Comparison of ENCODE assay signal across 9 cellular contexts in genomic region chr12:69570545-69571399, GRCh38. TPM values are rescaled to one million over a fixed set of nuclear protein-coding genes. Genes with fewer than 3 reads are reported as not detected.
A peak's percentile ranks its signal among the peaks of the same experiment; 100 is the strongest.
DNase-seq lines count a peak whose midpoint lies in the region; ATAC-seq and TF ChIP-seq lines count a peak whose summit lies in the region.
"Had no signal": no experiment of that assay in that cellular context is flagged by ENCODE, and none has a peak within 500 bp of the region (broad histone marks: within the 10 kb centered on the region; RNA-seq: fewer than 3 reads in every experiment).

No MANE protein-coding gene starts in this region.

- H3K9me3 Mint-ChIP-seq in naive thymus-derived CD8-positive, alpha-beta T cell: no peaks in the 10 kb centered on the region

- TF ChIP-seq CTCF in AG04449 (IDR thresholded peaks at IDR 0.05; ENCODE audit: insufficient read depth, low read length, missing control alignments) (peak; percentile 65), thoracic aorta (IDR thresholded peaks at IDR 0.05) (peak; percentile 76)

- POLR2A ChIA-PET in AG04449 (lab: Yijun Ruan, JAX): no interaction called here
- POLR2A ChIA-PET in naive thymus-derived CD8-positive, alpha-beta T cell (lab: Charles Lee): interaction anchor here (0.7 to 2.0 kb wide), 2 partner anchors 212 to 280 kb away, joined by 3 to 6 read pairs; no protein-coding TSS in a partner anchor

- peaks cover 20% of the 10 kb centered on the region for H3K36me3 ChIP-seq in thoracic aorta

- no peak for DNase-seq in AG04449 (ENCODE audit: low read depth, low spot score)
- DNase-seq in NCI-H526 (lab: John Stamatoyannopoulos, UW): peak; percentile 8 to 79
- DNase-seq in activated CD8-positive, alpha-beta memory T cell treated with anti-CD3 and anti-CD28 coated beads for 24 hours: peak; percentile 66
- DNase-seq in epithelial cell of prostate (ENCODE audit: low read depth, low spot score): peak; percentile 39
- peak; percentile 11 to 70 (median 56) for DNase-seq in naive thymus-derived CD8-positive, alpha-beta T cell
- DNase-seq in thoracic aorta (ENCODE audit: low spot score): no peak

- no peaks in the 10 kb centered on the region for H3K27me3 ChIP-seq in thoracic aorta (replicated peaks; ENCODE audit: insufficient read depth)

- H3K4me1 Mint-ChIP-seq in naive thymus-derived CD8-positive, alpha-beta T cell: no peaks in the 10 kb centered on the region

- no peaks in the 10 kb centered on the region for H3K9me3 ChIP-seq in thoracic aorta

- ATAC-seq in GM18502 (IDR thresholded peaks at IDR 0.05; ENCODE audit: poor library complexity, unreplicated experiment) (peak; percentile 93), HG03097 (IDR thresholded peaks at IDR 0.05; ENCODE audit: low FRiP score, unreplicated experiment) (peak; percentile 55), thoracic aorta (ENCODE audit: insufficient number of reproducible peaks, low FRiP score, low read depth) (peak; percentile 93)
- ATAC-seq in naive thymus-derived CD8-positive, alpha-beta T cell: peak; percentile 77 to 80

- CTCF ChIA-PET in AG04449 (lab: Yijun Ruan, JAX): interaction anchor here (0.7 to 12.9 kb wide), 30 partner anchors 12 to 415 kb away, joined by 3 to 231 read pairs (median 4); partner anchors contain the start of genes CCT2 and FRS2

- peak overlapping the region in 1 of 10 donors; percentile 46 for H3K27ac Mint-ChIP-seq in naive thymus-derived CD8-positive, alpha-beta T cell

- no peaks in the 10 kb centered on the region for H3K27me3 Mint-ChIP-seq in naive thymus-derived CD8-positive, alpha-beta T cell

- H3K4me3 ChIP-seq in AG04449 (ENCODE audit: low read depth, low read length) (no peak overlapping the region), thoracic aorta (no peak overlapping the region)

- no peaks in the 10 kb centered on the region for H3K4me1 ChIP-seq in thoracic aorta (ENCODE audit: control insufficient read depth in 1 of 2, low read depth in 2 of 2)

- no peak overlapping the region for H3K4me3 Mint-ChIP-seq in naive thymus-derived CD8-positive, alpha-beta T cell

- H3K27ac ChIP-seq in epithelial cell of prostate (no peak overlapping the region), thoracic aorta (no peak overlapping the region)

- H3K36me3 Mint-ChIP-seq in naive thymus-derived CD8-positive, alpha-beta T cell: peaks cover 8 to 64% (median 20%) of the 10 kb centered on the region in 3 donors

RNA-seq across cellular contexts. Expression of gene CCT2, which starts 14.5 kb away (rescaled TPM):
- 100 to 1,000 TPM; 156 to 163 TPM for total RNA-seq in naive thymus-derived CD8-positive, alpha-beta T cell
- 100 to 1,000 TPM; 169 to 193 (median 182) TPM for polyA plus RNA-seq in naive thymus-derived CD8-positive, alpha-beta T cell
- 10 to 100 TPM; 82.4 to 89.6 TPM for total RNA-seq in thoracic aorta

RNA-seq across cellular contexts. Expression of gene LRRC10, which starts 39.9 kb away (rescaled TPM):
- not detected for total RNA-seq in naive thymus-derived CD8-positive, alpha-beta T cell
- not detected for polyA plus RNA-seq in naive thymus-derived CD8-positive, alpha-beta T cell
- total RNA-seq in thoracic aorta: not detected
- total RNA-seq: subcutaneous adipose tissue had no signal

Comparison
In these comparisons a context has a peak if more than half of its experiments do, and no peak if none do; other contexts are left out.
1. DNase-seq: peak in NCI-H526 (2 of 2), activated CD8-positive, alpha-beta memory T cell treated with anti-CD3 and anti-CD28 coated beads for 24 hours (single experiment), epithelial cell of prostate (single experiment) and naive thymus-derived CD8-positive, alpha-beta T cell (10 of 10); none in AG04449 (single experiment) and thoracic aorta (single experiment).
2. Peak in every context shown above with its lines, with median percentiles within 50 percentile points of each other: ATAC-seq.